In the genomic region with DNA sequence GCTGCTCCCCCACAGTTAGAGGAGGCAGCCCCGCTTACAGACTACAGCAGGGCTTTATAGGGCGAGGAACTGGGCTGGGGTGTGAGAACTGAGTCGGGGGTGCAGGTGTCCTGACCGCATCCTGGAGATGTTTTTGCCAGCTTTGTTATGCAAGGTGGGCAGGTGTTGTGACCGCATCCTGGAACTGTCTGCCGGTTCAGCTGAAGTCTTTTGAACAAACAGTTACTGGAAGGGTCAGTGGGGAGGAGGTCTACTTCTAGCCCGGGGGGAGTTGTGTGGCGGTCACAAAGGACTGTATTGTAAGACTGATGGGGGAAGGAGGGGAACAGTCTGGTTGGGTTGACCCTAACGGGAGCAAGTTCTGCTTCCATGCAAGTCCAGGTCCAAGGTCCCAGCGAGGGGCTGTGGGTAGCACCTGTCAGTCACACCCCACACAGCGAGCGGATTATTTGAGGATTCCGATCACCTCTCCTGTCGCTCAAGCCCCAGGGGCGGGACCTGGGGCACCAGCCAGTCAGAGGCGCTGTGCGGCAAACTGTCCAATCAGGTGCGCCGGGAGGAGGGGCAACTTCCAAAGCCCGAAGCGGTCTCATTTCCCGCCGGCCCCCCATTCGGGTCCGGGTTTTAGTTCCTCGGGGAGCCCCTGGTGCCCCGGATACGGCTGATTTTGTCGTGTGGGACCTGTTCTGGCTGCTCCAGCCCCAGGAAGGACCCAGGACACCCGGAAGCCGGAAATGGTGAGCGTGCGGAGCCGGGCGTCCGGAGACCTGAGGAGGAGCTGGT, we compare ENCODE assay signal across 1 cellular context.
TF ChIP-seq lines count a peak whose summit lies in the region.

A gene (plus strand): TSS at position 610 of the 783 bp plus-strand sequence. CDS start 125 bp downstream, at position 735.

TF ChIP-seq in HEK293, 187 proteins besides CTCF, POLR2A, EP300 and RAD21 (continued from another document and continues in another):
- TF ChIP-seq, protein P1, sequence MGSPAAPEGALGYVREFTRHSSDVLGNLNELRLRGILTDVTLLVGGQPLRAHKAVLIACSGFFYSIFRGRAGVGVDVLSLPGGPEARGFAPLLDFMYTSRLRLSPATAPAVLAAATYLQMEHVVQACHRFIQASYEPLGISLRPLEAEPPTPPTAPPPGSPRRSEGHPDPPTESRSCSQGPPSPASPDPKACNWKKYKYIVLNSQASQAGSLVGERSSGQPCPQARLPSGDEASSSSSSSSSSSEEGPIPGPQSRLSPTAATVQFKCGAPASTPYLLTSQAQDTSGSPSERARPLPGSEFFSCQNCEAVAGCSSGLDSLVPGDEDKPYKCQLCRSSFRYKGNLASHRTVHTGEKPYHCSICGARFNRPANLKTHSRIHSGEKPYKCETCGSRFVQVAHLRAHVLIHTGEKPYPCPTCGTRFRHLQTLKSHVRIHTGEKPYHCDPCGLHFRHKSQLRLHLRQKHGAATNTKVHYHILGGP (tag by site-specific recombination; IDR thresholded peaks at IDR 0.05) = no peak
- TF ChIP-seq, protein P2, sequence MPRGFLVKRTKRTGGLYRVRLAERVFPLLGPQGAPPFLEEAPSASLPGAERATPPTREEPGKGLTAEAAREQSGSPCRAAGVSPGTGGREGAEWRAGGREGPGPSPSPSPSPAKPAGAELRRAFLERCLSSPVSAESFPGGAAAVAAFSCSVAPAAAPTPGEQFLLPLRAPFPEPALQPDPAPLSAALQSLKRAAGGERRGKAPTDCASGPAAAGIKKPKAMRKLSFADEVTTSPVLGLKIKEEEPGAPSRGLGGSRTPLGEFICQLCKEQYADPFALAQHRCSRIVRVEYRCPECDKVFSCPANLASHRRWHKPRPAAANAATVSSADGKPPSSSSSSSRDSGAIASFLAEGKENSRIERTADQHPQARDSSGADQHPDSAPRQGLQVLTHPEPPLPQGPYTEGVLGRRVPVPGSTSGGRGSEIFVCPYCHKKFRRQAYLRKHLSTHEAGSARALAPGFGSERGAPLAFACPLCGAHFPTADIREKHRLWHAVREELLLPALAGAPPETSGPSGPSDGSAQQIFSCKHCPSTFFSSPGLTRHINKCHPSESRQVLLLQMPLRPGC (tag by site-specific recombination; IDR thresholded peaks at IDR 0.05) = no peak
- TF ChIP-seq ZNF530 (tag by site-specific recombination; IDR thresholded peaks at IDR 0.05; ENCODE audit: low read depth) (no peak), ZNF114 (tag by site-specific recombination; IDR thresholded peaks at IDR 0.05) (no peak), ZFP41 (tag by site-specific recombination; IDR thresholded peaks at IDR 0.05; ENCODE audit: borderline replicate concordance) (no peak), ZNF10 (tag by site-specific recombination; IDR thresholded peaks at IDR 0.05) (no peak), ZNF791 (tag by site-specific recombination; IDR thresholded peaks at IDR 0.05) (no peak), ZFP3 (tag by site-specific recombination; IDR thresholded peaks at IDR 0.05; ENCODE audit: low read depth) (no peak), ZXDB (tag by site-specific recombination; IDR thresholded peaks at IDR 0.05) (peak; percentile 65; the same call in 1 of the 2 replicates), SETDB1 (IDR thresholded peaks at IDR 0.05; ENCODE audit: insufficient read length, low read length) (no peak), ZNF747 (tag by site-specific recombination; IDR thresholded peaks at IDR 0.05) (no peak), SP7 (tag by site-specific recombination; IDR thresholded peaks at IDR 0.05) (no peak), ZNF140 (tag by site-specific recombination; IDR thresholded peaks at IDR 0.05) (no peak), ZNF121 (tag by site-specific recombination; IDR thresholded peaks at IDR 0.05) (no peak), ZNF521 (tag by site-specific recombination; IDR thresholded peaks at IDR 0.05) (no peak), ZNF830 (tag by site-specific recombination; IDR thresholded peaks at IDR 0.05; ENCODE audit: low read depth) (no peak), ZNF426 (tag by site-specific recombination; IDR thresholded peaks at IDR 0.05) (no peak), ZNF560 (tag by site-specific recombination; IDR thresholded peaks at IDR 0.05; ENCODE audit: borderline replicate concordance) (0 out of 2 replicates have a peak, but pooled peaks have one; percentile 41), ZFP69B (tag by site-specific recombination; IDR thresholded peaks at IDR 0.05) (no peak), RBAK (tag by site-specific recombination; IDR thresholded peaks at IDR 0.05) (no peak), ZNF221 (tag by site-specific recombination; IDR thresholded peaks at IDR 0.05; ENCODE audit: borderline replicate concordance) (no peak), SCRT1 (tag by site-specific recombination; IDR thresholded peaks at IDR 0.05; ENCODE audit: borderline replicate concordance) (no peak), ZNF335 (tag by site-specific recombination; conservative IDR thresholded peaks at IDR 0.05) (peak; percentile 34; the same call in 1 of the 2 replicates), OSR2 (tag by site-specific recombination; IDR thresholded peaks at IDR 0.05) (no peak), KLF1 (tag by site-specific recombination; IDR thresholded peaks at IDR 0.05) (no peak), OVOL3 (tag by site-specific recombination; IDR thresholded peaks at IDR 0.05) (no peak)
- TF ChIP-seq, protein P3, sequence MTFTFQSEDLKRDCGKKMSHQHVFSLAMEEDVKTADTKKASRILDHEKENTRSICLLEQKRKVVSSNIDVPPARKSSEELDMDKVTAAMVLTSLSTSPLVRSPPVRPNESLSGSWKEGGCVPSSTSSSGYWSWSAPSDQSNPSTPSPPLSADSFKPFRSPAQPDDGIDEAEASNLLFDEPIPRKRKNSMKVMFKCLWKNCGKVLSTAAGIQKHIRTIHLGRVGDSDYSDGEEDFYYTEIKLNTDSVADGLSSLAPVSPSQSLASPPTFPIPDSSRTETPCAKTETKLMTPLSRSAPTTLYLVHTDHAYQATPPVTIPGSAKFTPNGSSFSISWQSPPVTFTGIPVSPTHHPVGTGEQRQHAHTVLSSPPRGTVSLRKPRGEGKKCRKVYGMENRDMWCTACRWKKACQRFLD (tag by site-specific recombination; IDR thresholded peaks at IDR 0.05) = no peak
- TF ChIP-seq, protein P4, sequence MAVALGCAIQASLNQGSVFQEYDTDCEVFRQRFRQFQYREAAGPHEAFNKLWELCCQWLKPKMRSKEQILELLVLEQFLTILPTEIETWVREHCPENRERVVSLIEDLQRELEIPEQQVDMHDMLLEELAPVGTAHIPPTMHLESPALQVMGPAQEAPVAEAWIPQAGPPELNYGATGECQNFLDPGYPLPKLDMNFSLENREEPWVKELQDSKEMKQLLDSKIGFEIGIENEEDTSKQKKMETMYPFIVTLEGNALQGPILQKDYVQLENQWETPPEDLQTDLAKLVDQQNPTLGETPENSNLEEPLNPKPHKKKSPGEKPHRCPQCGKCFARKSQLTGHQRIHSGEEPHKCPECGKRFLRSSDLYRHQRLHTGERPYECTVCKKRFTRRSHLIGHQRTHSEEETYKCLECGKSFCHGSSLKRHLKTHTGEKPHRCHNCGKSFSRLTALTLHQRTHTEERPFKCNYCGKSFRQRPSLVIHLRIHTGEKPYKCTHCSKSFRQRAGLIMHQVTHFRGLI (tag by site-specific recombination; IDR thresholded peaks at IDR 0.05) = no peak
- TF ChIP-seq, protein P5, sequence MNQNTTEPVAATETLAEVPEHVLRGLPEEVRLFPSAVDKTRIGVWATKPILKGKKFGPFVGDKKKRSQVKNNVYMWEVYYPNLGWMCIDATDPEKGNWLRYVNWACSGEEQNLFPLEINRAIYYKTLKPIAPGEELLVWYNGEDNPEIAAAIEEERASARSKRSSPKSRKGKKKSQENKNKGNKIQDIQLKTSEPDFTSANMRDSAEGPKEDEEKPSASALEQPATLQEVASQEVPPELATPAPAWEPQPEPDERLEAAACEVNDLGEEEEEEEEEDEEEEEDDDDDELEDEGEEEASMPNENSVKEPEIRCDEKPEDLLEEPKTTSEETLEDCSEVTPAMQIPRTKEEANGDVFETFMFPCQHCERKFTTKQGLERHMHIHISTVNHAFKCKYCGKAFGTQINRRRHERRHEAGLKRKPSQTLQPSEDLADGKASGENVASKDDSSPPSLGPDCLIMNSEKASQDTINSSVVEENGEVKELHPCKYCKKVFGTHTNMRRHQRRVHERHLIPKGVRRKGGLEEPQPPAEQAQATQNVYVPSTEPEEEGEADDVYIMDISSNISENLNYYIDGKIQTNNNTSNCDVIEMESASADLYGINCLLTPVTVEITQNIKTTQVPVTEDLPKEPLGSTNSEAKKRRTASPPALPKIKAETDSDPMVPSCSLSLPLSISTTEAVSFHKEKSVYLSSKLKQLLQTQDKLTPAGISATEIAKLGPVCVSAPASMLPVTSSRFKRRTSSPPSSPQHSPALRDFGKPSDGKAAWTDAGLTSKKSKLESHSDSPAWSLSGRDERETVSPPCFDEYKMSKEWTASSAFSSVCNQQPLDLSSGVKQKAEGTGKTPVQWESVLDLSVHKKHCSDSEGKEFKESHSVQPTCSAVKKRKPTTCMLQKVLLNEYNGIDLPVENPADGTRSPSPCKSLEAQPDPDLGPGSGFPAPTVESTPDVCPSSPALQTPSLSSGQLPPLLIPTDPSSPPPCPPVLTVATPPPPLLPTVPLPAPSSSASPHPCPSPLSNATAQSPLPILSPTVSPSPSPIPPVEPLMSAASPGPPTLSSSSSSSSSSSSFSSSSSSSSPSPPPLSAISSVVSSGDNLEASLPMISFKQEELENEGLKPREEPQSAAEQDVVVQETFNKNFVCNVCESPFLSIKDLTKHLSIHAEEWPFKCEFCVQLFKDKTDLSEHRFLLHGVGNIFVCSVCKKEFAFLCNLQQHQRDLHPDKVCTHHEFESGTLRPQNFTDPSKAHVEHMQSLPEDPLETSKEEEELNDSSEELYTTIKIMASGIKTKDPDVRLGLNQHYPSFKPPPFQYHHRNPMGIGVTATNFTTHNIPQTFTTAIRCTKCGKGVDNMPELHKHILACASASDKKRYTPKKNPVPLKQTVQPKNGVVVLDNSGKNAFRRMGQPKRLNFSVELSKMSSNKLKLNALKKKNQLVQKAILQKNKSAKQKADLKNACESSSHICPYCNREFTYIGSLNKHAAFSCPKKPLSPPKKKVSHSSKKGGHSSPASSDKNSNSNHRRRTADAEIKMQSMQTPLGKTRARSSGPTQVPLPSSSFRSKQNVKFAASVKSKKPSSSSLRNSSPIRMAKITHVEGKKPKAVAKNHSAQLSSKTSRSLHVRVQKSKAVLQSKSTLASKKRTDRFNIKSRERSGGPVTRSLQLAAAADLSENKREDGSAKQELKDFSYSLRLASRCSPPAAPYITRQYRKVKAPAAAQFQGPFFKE (tag by site-specific recombination; IDR thresholded peaks at IDR 0.05; ENCODE audit: borderline replicate concordance) = no peak
- TF ChIP-seq, protein P6, sequence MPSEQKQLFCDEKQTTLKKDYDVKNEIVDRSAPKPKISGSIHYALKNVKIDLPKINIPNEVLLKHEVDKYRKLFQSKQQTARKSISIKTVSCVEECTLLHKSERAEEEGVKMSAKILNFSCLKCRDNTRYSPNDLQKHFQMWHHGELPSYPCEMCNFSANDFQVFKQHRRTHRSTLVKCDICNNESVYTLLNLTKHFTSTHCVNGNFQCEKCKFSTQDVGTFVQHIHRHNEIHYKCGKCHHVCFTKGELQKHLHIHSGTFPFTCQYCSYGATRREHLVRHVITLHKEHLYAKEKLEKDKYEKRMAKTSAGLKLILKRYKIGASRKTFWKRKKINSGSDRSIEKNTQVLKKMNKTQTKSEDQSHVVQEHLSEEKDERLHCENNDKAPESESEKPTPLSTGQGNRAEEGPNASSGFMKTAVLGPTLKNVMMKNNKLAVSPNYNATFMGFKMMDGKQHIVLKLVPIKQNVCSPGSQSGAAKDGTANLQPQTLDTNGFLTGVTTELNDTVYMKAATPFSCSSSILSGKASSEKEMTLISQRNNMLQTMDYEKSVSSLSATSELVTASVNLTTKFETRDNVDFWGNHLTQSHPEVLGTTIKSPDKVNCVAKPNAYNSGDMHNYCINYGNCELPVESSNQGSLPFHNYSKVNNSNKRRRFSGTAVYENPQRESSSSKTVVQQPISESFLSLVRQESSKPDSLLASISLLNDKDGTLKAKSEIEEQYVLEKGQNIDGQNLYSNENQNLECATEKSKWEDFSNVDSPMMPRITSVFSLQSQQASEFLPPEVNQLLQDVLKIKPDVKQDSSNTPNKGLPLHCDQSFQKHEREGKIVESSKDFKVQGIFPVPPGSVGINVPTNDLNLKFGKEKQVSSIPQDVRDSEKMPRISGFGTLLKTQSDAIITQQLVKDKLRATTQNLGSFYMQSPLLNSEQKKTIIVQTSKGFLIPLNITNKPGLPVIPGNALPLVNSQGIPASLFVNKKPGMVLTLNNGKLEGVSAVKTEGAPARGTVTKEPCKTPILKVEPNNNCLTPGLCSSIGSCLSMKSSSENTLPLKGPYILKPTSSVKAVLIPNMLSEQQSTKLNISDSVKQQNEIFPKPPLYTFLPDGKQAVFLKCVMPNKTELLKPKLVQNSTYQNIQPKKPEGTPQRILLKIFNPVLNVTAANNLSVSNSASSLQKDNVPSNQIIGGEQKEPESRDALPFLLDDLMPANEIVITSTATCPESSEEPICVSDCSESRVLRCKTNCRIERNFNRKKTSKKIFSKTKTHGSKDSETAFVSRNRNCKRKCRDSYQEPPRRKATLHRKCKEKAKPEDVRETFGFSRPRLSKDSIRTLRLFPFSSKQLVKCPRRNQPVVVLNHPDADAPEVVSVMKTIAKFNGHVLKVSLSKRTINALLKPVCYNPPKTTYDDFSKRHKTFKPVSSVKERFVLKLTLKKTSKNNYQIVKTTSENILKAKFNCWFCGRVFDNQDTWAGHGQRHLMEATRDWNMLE (tag by site-specific recombination; conservative IDR thresholded peaks at IDR 0.05; ENCODE audit: low read depth) = peak; percentile 47; the same call in 1 of the 2 replicates
- TF ChIP-seq, protein P7, sequence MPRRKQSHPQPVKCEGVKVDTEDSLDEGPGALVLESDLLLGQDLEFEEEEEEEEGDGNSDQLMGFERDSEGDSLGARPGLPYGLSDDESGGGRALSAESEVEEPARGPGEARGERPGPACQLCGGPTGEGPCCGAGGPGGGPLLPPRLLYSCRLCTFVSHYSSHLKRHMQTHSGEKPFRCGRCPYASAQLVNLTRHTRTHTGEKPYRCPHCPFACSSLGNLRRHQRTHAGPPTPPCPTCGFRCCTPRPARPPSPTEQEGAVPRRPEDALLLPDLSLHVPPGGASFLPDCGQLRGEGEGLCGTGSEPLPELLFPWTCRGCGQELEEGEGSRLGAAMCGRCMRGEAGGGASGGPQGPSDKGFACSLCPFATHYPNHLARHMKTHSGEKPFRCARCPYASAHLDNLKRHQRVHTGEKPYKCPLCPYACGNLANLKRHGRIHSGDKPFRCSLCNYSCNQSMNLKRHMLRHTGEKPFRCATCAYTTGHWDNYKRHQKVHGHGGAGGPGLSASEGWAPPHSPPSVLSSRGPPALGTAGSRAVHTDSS (tag by site-specific recombination; IDR thresholded peaks at IDR 0.05) = no peak
- TF ChIP-seq, protein P8, sequence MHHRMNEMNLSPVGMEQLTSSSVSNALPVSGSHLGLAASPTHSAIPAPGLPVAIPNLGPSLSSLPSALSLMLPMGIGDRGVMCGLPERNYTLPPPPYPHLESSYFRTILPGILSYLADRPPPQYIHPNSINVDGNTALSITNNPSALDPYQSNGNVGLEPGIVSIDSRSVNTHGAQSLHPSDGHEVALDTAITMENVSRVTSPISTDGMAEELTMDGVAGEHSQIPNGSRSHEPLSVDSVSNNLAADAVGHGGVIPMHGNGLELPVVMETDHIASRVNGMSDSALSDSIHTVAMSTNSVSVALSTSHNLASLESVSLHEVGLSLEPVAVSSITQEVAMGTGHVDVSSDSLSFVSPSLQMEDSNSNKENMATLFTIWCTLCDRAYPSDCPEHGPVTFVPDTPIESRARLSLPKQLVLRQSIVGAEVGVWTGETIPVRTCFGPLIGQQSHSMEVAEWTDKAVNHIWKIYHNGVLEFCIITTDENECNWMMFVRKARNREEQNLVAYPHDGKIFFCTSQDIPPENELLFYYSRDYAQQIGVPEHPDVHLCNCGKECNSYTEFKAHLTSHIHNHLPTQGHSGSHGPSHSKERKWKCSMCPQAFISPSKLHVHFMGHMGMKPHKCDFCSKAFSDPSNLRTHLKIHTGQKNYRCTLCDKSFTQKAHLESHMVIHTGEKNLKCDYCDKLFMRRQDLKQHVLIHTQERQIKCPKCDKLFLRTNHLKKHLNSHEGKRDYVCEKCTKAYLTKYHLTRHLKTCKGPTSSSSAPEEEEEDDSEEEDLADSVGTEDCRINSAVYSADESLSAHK (tag by site-specific recombination; IDR thresholded peaks at IDR 0.05) = no peak
